Comparison of ENCODE assay signal across 20 cellular contexts in the genomic region with DNA sequence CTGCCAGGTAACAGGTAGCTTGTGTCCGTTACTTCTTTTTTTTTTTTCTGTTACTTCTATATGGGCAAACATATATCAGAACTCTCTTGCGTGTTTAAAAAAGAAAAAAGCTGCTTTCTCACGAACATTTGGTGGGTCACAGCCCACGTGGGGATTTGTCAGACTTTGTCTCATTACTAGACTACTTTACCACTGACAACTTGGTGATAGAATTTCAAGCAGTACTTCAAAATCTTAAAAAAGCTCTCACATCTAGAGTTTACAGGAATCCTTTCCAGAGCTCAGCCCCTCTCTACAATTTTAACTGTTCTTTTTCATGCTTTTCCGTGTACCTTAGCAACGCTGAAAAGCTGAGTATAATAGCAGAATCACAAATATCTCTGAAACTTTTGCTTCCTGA. TPM values are rescaled to one million over a fixed set of nuclear protein-coding genes. Genes with fewer than 3 reads are reported as not detected.
A peak's percentile ranks its signal among the peaks of the same experiment; 100 is the strongest.
DNase-seq lines count a peak whose midpoint lies in the region; ATAC-seq and TF ChIP-seq lines count a peak whose summit lies in the region.
"Had no signal": no experiment of that assay in that cellular context is flagged by ENCODE, and none has a peak within 500 bp of the region (broad histone marks: within the 10 kb centered on the region; RNA-seq: fewer than 3 reads in every experiment).

No MANE protein-coding gene starts in this region.

- POLR2A ChIA-PET in Panc1 (lab: Charles Lee): no interaction called here

- H3K36me3 ChIP-seq in Panc1 (ENCODE audit: control insufficient read depth, insufficient read depth, low read length): no peaks in the 10 kb centered on the region
- H3K36me3 ChIP-seq in uterus: no peaks in the 10 kb centered on the region
- H3K36me3 ChIP-seq: MG63 had no signal

- H3K27ac Mint-ChIP-seq in glutamatergic neuron (ENCODE audit: unreplicated experiment) (no peak overlapping the region), nephron progenitor cell (peak overlapping the region; percentile 91)
- H3K27ac Mint-ChIP-seq: CD4-positive, CD25-positive, alpha-beta regulatory T cell; IgD-negative memory B cell had no signal

- H3K4me3 ChIP-seq in Panc1 (ENCODE audit: low read depth in 2 of 2, low read length in 2 of 2) (no peak overlapping the region), uterus (no peak overlapping the region)
- H3K4me3 ChIP-seq: MG63 had no signal

- H3K4me3 Mint-ChIP-seq in glutamatergic neuron (ENCODE audit: unreplicated experiment): peak overlapping the region; percentile 25
- no peak overlapping the region for H3K4me3 Mint-ChIP-seq in nephron progenitor cell
- H3K4me3 Mint-ChIP-seq: IgD-negative memory B cell had no signal

- H3K27ac ChIP-seq in Panc1 (ENCODE audit: low read length) (peak overlapping the region; percentile 7; the same call in 1 of the 2 replicates), uterus (no peak overlapping the region)

- no peaks in the 10 kb centered on the region for H3K4me1 ChIP-seq in Panc1 (ENCODE audit: control insufficient read depth, insufficient read depth, low read length)
- no peaks in the 10 kb centered on the region for H3K4me1 ChIP-seq in uterus

- H3K27me3 ChIP-seq in Panc1 (ENCODE audit: control insufficient read depth, insufficient read depth, low read length) (no peaks in the 10 kb centered on the region), uterus (no peaks in the 10 kb centered on the region)
- H3K27me3 ChIP-seq: MG63 had no signal

- no peaks in the 10 kb centered on the region for H3K9me3 ChIP-seq in Panc1 (ENCODE audit: control insufficient read depth, insufficient read depth, low read depth, low read length)
- no peaks in the 10 kb centered on the region for H3K9me3 ChIP-seq in uterus
- H3K9me3 ChIP-seq: MG63 had no signal

- H3K4me1 Mint-ChIP-seq in glutamatergic neuron (ENCODE audit: low read depth, unreplicated experiment): peaks cover 24% of the 10 kb centered on the region
- H3K4me1 Mint-ChIP-seq in nephron progenitor cell: peaks cover 8% of the 10 kb centered on the region
- H3K4me1 Mint-ChIP-seq: CD4-positive, CD25-positive, alpha-beta regulatory T cell; IgD-negative memory B cell had no signal

- intact Hi-C loops in Panc1 (cut with micrococcal nuclease; ENCODE audit: unreplicated experiment) (no loop called here), uterus (cut with DNase I; ENCODE audit: low total_unique reads) (no loop called here)

- ATAC-seq in Panc1: no peak
- ATAC-seq in GM18873 (IDR thresholded peaks at IDR 0.05; ENCODE audit: low FRiP score, unreplicated experiment): no peak
- ATAC-seq in HG03045 (IDR thresholded peaks at IDR 0.05; ENCODE audit: unreplicated experiment): no peak
- no peak for ATAC-seq in HG03280 (IDR thresholded peaks at IDR 0.05; ENCODE audit: unreplicated experiment)
- ATAC-seq: HCT116, PC-3, SK-N-SH treated with all-trans-retinoic acid at 6 μM for 48 hours had no signal

- TF ChIP-seq POLR2A in uterus (IDR thresholded peaks at IDR 0.05): no peak

- CTCF ChIA-PET in Panc1 (lab: Charles Lee): interaction anchor here (0.7 kb wide), 1 partner anchor 912 kb away, joined by 3 read pairs; no protein-coding TSS in a partner anchor

- BruUV-seq in Panc1 (replicated peaks; lab: Mats Ljungman, UMichigan): no TSS peak

- no peaks in the 10 kb centered on the region for H3K36me3 Mint-ChIP-seq in glutamatergic neuron (ENCODE audit: unreplicated experiment)
- peaks cover 17% of the 10 kb centered on the region for H3K36me3 Mint-ChIP-seq in nephron progenitor cell (ENCODE audit: low read depth)
- H3K36me3 Mint-ChIP-seq: CD4-positive, CD25-positive, alpha-beta regulatory T cell; IgD-negative memory B cell had no signal

- TF ChIP-seq CTCF in Panc1 (IDR thresholded peaks at IDR 0.05) (no peak), glutamatergic neuron (IDR thresholded peaks at IDR 0.05; ENCODE audit: partially characterized antibody, unreplicated experiment) (no peak), nephron progenitor cell (IDR thresholded peaks at IDR 0.05) (no peak), uterus (IDR thresholded peaks at IDR 0.05) (no peak)

- H3K9me3 Mint-ChIP-seq in glutamatergic neuron (ENCODE audit: unreplicated experiment) (no peaks in the 10 kb centered on the region), nephron progenitor cell (no peaks in the 10 kb centered on the region)
- H3K9me3 Mint-ChIP-seq: IgD-negative memory B cell had no signal

- in situ Hi-C loops in Panc1 (cut with HindIII; ENCODE audit: low pct_unique_long_range_greater_than_20kb, low sequenced_read_pairs): no loop called here

- H3K27me3 Mint-ChIP-seq in glutamatergic neuron (ENCODE audit: unreplicated experiment) (peaks cover 2% of the 10 kb centered on the region), nephron progenitor cell (ENCODE audit: low read depth, poor library complexity) (no peaks in the 10 kb centered on the region)

- DNase-seq in Panc1 (ENCODE audit: low read depth, low spot score): no peak
- no peak for DNase-seq in glutamatergic neuron
- DNase-seq in nephron progenitor cell: no peak
- no peak for DNase-seq in uterus
- DNase-seq: CD4-positive, CD25-positive, alpha-beta regulatory T cell; DND-41; Karpas-422; MG63; NCI-H1048; NCI-H1417 treated with DMSO at 0.1 percent for 48 hours; NCI-H187; NCI-H526; PC-3; SIG-M5 had no signal

RNA-seq across cellular contexts. Expression of a gene that starts 50.1 kb away (rescaled TPM):
- total RNA-seq in Panc1 (2021; ENCODE audit: unreplicated experiment) (24.1 TPM), glutamatergic neuron (ENCODE audit: unreplicated experiment) (57.5 TPM), uterus (10 to 100 TPM; 29.1 to 81.4 (median 54.3) TPM)
- polyA plus RNA-seq in Panc1 (2012; ENCODE audit: insufficient read length): 15.5 TPM
- polyA plus RNA-seq: IgD-negative memory B cell had no signal
